In the genomic region with DNA sequence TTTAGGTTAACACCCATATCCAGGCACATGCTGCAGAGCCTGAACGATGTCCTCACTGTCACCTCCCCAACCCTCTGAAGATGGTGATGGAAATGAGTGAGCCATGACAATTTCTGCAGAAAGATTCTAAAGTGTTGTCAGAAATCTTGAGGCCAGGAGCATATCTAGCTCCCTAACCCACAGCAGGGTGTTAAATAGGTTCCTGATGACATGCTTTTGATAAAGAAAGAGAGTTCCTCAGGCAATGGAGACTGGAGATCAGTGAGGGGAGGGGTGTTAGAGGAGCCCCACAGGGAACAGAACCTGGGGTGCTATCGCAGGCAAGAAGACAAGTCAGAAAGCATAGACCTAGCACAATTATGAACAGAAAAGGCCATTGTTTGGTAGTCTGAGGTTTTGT, we compare ENCODE assay signal across 22 cellular contexts.
"Had no signal": no experiment of that assay in that cellular context is flagged by ENCODE, and none has a peak within 500 bp of the region (broad histone marks: within the 10 kb centered on the region; RNA-seq: fewer than 3 reads in every experiment).

No MANE protein-coding gene starts in this region.

- H3K27me3 ChIP-seq: foreskin keratinocyte, left lung, upper lobe of right lung had no signal

- H3K27ac ChIP-seq: foreskin keratinocyte, left lung, upper lobe of right lung had no signal

- H3K9me3 ChIP-seq: left lung, upper lobe of right lung had no signal

- H3K36me3 ChIP-seq: left lung, upper lobe of right lung had no signal

- H3K4me1 Mint-ChIP-seq: activated naive CD4-positive, alpha-beta T cell treated with anti-CD3 and anti-CD28 coated beads, Interleukin-2, amount 50 U/mL, for 24 hours; immature natural killer cell; naive thymus-derived CD8-positive, alpha-beta T cell had no signal

- H3K4me3 ChIP-seq: left lung, lung, upper lobe of right lung had no signal

- ATAC-seq: activated CD4-positive, CD25-positive, alpha-beta regulatory T cell treated with anti-CD3 and anti-CD28 coated beads, Interleukin-2, amount 50 U/mL, for 24 hours; activated CD8-positive, alpha-beta T cell treated with anti-CD3 and anti-CD28 coated beads, Interleukin-2, amount 10 ng/mL, durations not matched to agents 7 days and 5 days; foreskin keratinocyte; left lung; naive thymus-derived CD8-positive, alpha-beta T cell; right cardiac atrium; stimulated activated naive CD8-positive, alpha-beta T cell treated with anti-CD3 and anti-CD28 coated beads, Interleukin-15, Interleukin-2, amounts not matched to agents 100 U/mL and 50 U/mL, for 24 hours; upper lobe of right lung had no signal

- H3K36me3 Mint-ChIP-seq: activated naive CD4-positive, alpha-beta T cell treated with anti-CD3 and anti-CD28 coated beads, Interleukin-2, amount 50 U/mL, for 24 hours; immature natural killer cell; mesothelial cell of epicardium; naive thymus-derived CD8-positive, alpha-beta T cell had no signal

- H3K27ac Mint-ChIP-seq: activated CD8-positive, alpha-beta T cell treated with anti-CD3 and anti-CD28 coated beads, Interleukin-2, amount 10 ng/mL, durations not matched to agents 7 days and 5 days; activated naive CD4-positive, alpha-beta T cell treated with anti-CD3 and anti-CD28 coated beads, Interleukin-2, amount 50 U/mL, for 24 hours; activated T-helper 1 cell treated with anti-CD3 and anti-CD28 coated beads, Interleukin-12 subunit alpha, Interleukin-12 subunit beta, Interleukin-2, Interleukin-4 antibody, amounts not matched to agents 30 ng/mL and 10 ng/mL and 1 ng/mL, durations not matched to agents 14 hours and 24 hours and 36 hours; immature natural killer cell; mesothelial cell of epicardium; naive thymus-derived CD8-positive, alpha-beta T cell; T-helper 2 cell treated with Interferon-gamma antibody and Interleukin-4, amounts not matched to agents 5 μg/mL and 100 μg/mL, for 36 hours had no signal

- DNase-seq: activated CD4-positive, alpha-beta T cell treated with anti-CD3 and anti-CD28 coated beads, Interleukin-2, amount 50 U/mL, for 1 hour; activated CD8-positive, alpha-beta T cell treated with anti-CD3 and anti-CD28 coated beads, Interleukin-2, amount 10 ng/mL, durations not matched to agents 7 days and 5 days; activated gamma-delta T cell treated with Interleukin-2 at 50 U/mL for 16 hours; anterior cingulate cortex; central memory CD4-positive, alpha-beta T cell; dermis blood vessel endothelial cell; effector CD8-positive, alpha-beta T cell; foreskin keratinocyte; immature natural killer cell; kidney glomerular epithelial cell; left lung; naive thymus-derived CD8-positive, alpha-beta T cell; stimulated activated CD4-positive, alpha-beta T cell treated with anti-CD3 and anti-CD28 coated beads, Interleukin-4, amount 100 ng/mL, for 4 hours; stimulated activated naive CD8-positive, alpha-beta T cell treated with anti-CD3 and anti-CD28 coated beads, Interleukin-15, Interleukin-2, amounts not matched to agents 100 U/mL and 50 U/mL, for 24 hours; upper lobe of right lung had no signal

- H3K4me3 Mint-ChIP-seq: activated CD8-positive, alpha-beta T cell treated with anti-CD3 and anti-CD28 coated beads, Interleukin-2, amount 10 ng/mL, durations not matched to agents 7 days and 5 days; activated naive CD4-positive, alpha-beta T cell treated with anti-CD3 and anti-CD28 coated beads, Interleukin-2, amount 50 U/mL, for 24 hours; activated T-helper 1 cell treated with anti-CD3 and anti-CD28 coated beads, Interleukin-12 subunit alpha, Interleukin-12 subunit beta, Interleukin-2, Interleukin-4 antibody, amounts not matched to agents 30 ng/mL and 10 ng/mL and 1 ng/mL, durations not matched to agents 14 hours and 24 hours and 36 hours; immature natural killer cell; mesothelial cell of epicardium; naive thymus-derived CD8-positive, alpha-beta T cell; T-helper 2 cell treated with Interferon-gamma antibody and Interleukin-4, amounts not matched to agents 5 μg/mL and 100 μg/mL, for 36 hours had no signal

- H3K9me3 Mint-ChIP-seq: activated naive CD4-positive, alpha-beta T cell treated with anti-CD3 and anti-CD28 coated beads, Interleukin-2, amount 50 U/mL, for 24 hours; activated T-helper 1 cell treated with anti-CD3 and anti-CD28 coated beads, Interleukin-12 subunit alpha, Interleukin-12 subunit beta, Interleukin-2, Interleukin-4 antibody, amounts not matched to agents 30 ng/mL and 10 ng/mL and 1 ng/mL, durations not matched to agents 14 hours and 24 hours and 36 hours; immature natural killer cell; mesothelial cell of epicardium; naive thymus-derived CD8-positive, alpha-beta T cell; T-helper 2 cell treated with Interferon-gamma antibody and Interleukin-4, amounts not matched to agents 5 μg/mL and 100 μg/mL, for 36 hours had no signal
